ENCODE assay signal across 10 cellular contexts in genomic region chr11:72142086-72142485, GRCh38. TPM values are rescaled to one million over a fixed set of nuclear protein-coding genes. Genes with fewer than 3 reads are reported as not detected.
A peak's percentile ranks its signal among the peaks of the same experiment; 100 is the strongest.
DNase-seq lines count a peak whose midpoint lies in the region; ATAC-seq and TF ChIP-seq lines count a peak whose summit lies in the region.
"Not testable (repeated sequence)": the region's sequence is repeated elsewhere in the genome, so short reads cannot be mapped to it uniquely, and the experiment has no call there.
"Had no signal": no experiment of that assay in that cellular context is flagged by ENCODE, and none has a peak within 500 bp of the region (broad histone marks: within the 10 kb centered on the region; RNA-seq: fewer than 3 reads in every experiment).

No MANE protein-coding gene starts in this region.

- CTCF ChIA-PET in Caco-2 (lab: Charles Lee); IMR-90 (lab: Yijun Ruan, JAX): not testable (repeated sequence)

- not testable (repeated sequence) for H2AK9ac ChIP-seq in IMR-90 (replicated peaks; ENCODE audit: low read depth, low read length, poor library complexity)

- dilution Hi-C loops in IMR-90 (cut with HindIII; ENCODE audit: low sequenced_read_pairs, unreplicated experiment) = not testable (repeated sequence)

- peak overlapping the region; percentile 57 for H4K91ac ChIP-seq in IMR-90 (ENCODE audit: insufficient read depth, low read depth, low read length)

- H3K9ac ChIP-seq in IMR-90 (ENCODE audit: low read depth, low read length) = not testable (repeated sequence)

- H3K14ac ChIP-seq in IMR-90 (replicated peaks; ENCODE audit: low read depth, low read length) = peak overlapping the region; percentile 81

- POLR2A ChIA-PET in Caco-2 (lab: Charles Lee) = not testable (repeated sequence)
- POLR2A ChIA-PET in IMR-90 (lab: Charles Lee; ENCODE audit: unreplicated experiment) = interaction anchor here (1.0 kb wide), 1 partner anchor 43 kb away, joined by 3 read pairs; no protein-coding TSS in a partner anchor

- H2AFZ ChIP-seq in IMR-90 (replicated peaks; ENCODE audit: low read length, poor library complexity) = peak overlapping the region; percentile 72

- TF ChIP-seq CTCF in Caco-2 (IDR thresholded peaks at IDR 0.05; ENCODE audit: insufficient read depth in 1 of 2, low read depth in 1 of 2, low read length in 1 of 2, severe bottlenecking in 1 of 2, unreplicated experiment in 1 of 2); IMR-90 (conservative IDR thresholded peaks at IDR 0.05; ENCODE audit: low read depth, low read length): not testable (repeated sequence)

- peak overlapping the region; percentile 94 for H2BK20ac ChIP-seq in IMR-90 (ENCODE audit: low read depth, low read length)

- H3K4ac ChIP-seq in IMR-90 (ENCODE audit: low read depth, low read length) = peak overlapping the region; percentile 78

- BruUV-seq in Caco-2 (replicated peaks; lab: Mats Ljungman, UMichigan); IMR-90 (replicated peaks; lab: Mats Ljungman, UMichigan): not testable (repeated sequence)

- not testable (repeated sequence) for H3K79me1 ChIP-seq in IMR-90 (ENCODE audit: low read depth in 1 of 2, low read length in 2 of 2)

- DNase-seq in Caco-2 (peak; percentile 36 to 73), IMR-90 (peak; percentile 18), astrocyte of the hippocampus (ENCODE audit: low read depth, low spot score) (peak; percentile 49), renal cortical epithelial cell (ENCODE audit: low read depth) (peak; percentile 64)
- DNase-seq in left ventricle myocardium superior = not testable (repeated sequence)

- TF ChIP-seq RAD21 in IMR-90 (IDR thresholded peaks at IDR 0.05; ENCODE audit: low read length) = not testable (repeated sequence)

- intact Hi-C loops in Caco-2 (cut with micrococcal nuclease; ENCODE audit: unreplicated experiment) = not testable (repeated sequence)
- intact Hi-C loops in IMR-90 (cut with micrococcal nuclease) = loop anchor here (1.0 kb wide), 1 partner anchor 39 kb away; no protein-coding TSS in a partner anchor
- intact Hi-C loops in left ventricle myocardium superior (cut with micrococcal nuclease) = loop anchor here (5.0 kb wide), 1 partner anchor 120 kb away; no protein-coding TSS in a partner anchor

- H3K23ac ChIP-seq in IMR-90 (ENCODE audit: low read depth, low read length) = peak overlapping the region; percentile 79; the same call in 1 of the 2 replicates

- H3K4me3 Mint-ChIP-seq in Caco-2 (ENCODE audit: unreplicated experiment) = not testable (repeated sequence)

- H3K36me3 ChIP-seq in Caco-2 (ENCODE audit: control insufficient read depth, insufficient read depth, low read length); IMR-90 (ENCODE audit: control insufficient read depth, insufficient read depth, low read length): not testable (repeated sequence)

- ATAC-seq in IMR-90 (ENCODE audit: low read depth) = peak; percentile 6
- peak; percentile 18; the same call in 2 of the 3 replicates for ATAC-seq in SK-N-SH treated with all-trans-retinoic acid at 6 μM for 48 hours
- peak; percentile 51 for ATAC-seq in esophagus mucosa
- ATAC-seq in left ventricle myocardium superior = peak; percentile 46

- peak overlapping the region; percentile 66; the same call in 1 of the 2 replicates for H4K5ac ChIP-seq in IMR-90 (ENCODE audit: low read depth, low read length)

- H3K27ac ChIP-seq in IMR-90 (ENCODE audit: insufficient read depth, low read length) = not testable (repeated sequence)

- H3K18ac ChIP-seq in IMR-90 (ENCODE audit: low read depth, low read length) = peak overlapping the region; percentile 71; the same call in 1 of the 2 replicates

- H3K27me3 ChIP-seq in Caco-2 (replicated peaks; ENCODE audit: control insufficient read depth, insufficient read depth, low read length); IMR-90 (ENCODE audit: control insufficient read depth, insufficient read depth, low read length): not testable (repeated sequence)

- H3K4me2 ChIP-seq in IMR-90 (ENCODE audit: low read depth, low read length) = not testable (repeated sequence)

- H2BK15ac ChIP-seq in IMR-90 (ENCODE audit: low read depth, low read length) = not testable (repeated sequence)

- H4K8ac ChIP-seq in IMR-90 (ENCODE audit: low read depth in 2 of 2, low read length in 2 of 2) = peak overlapping the region; percentile 69 to 87; a peak in 3 of 4 replicates

- H2BK5ac ChIP-seq in IMR-90 (ENCODE audit: low read depth, low read length, poor library complexity, severe bottlenecking) = peak overlapping the region; percentile 97

- peaks cover 22% of the 10 kb centered on the region for H3K4me1 Mint-ChIP-seq in Caco-2 (ENCODE audit: low read depth, unreplicated experiment)

- peak overlapping the region; percentile 73 for H2AK5ac ChIP-seq in IMR-90 (ENCODE audit: low read depth, low read length)

- H3K4me1 ChIP-seq in Caco-2 = not testable (repeated sequence)
- H3K4me1 ChIP-seq in IMR-90 (ENCODE audit: control insufficient read depth, insufficient read depth, low read length) = peaks cover 11% of the 10 kb centered on the region; the same call in 1 of the 2 replicates

- peak overlapping the region; percentile 93 for H2BK120ac ChIP-seq in IMR-90 (ENCODE audit: low read depth, low read length)

- TF ChIP-seq POLR2A in IMR-90 (IDR thresholded peaks at IDR 0.05; ENCODE audit: low read depth, low read length) = not testable (repeated sequence)

- H3K4me3 ChIP-seq in Caco-2 (ENCODE audit: low read depth, low read length); IMR-90 (ENCODE audit: insufficient read depth, low read depth, low read length): not testable (repeated sequence)

- not testable (repeated sequence) for H3K56ac ChIP-seq in IMR-90 (ENCODE audit: extremely low read depth, insufficient read depth, low read length)

- in situ Hi-C loops in IMR-90 (cut with MboI; ENCODE audit: low sequenced_read_pairs) = not testable (repeated sequence)

- not testable (repeated sequence) for H3K9me3 Mint-ChIP-seq in Caco-2 (ENCODE audit: unreplicated experiment)

- not testable (repeated sequence) for H3K9me3 ChIP-seq in Caco-2; IMR-90 (ENCODE audit: control insufficient read depth, insufficient read depth, low read length)

- no CpG with 5 or more reads among the region's 1 CpG for WGBS in IMR-90 (ENCODE audit: extremely low coverage in 2 of 2, insufficient read length in 1 of 2), 2 experiments

- not testable (repeated sequence) for H3K27ac Mint-ChIP-seq in Caco-2 (ENCODE audit: unreplicated experiment)

- H3K27me3 Mint-ChIP-seq in Caco-2 (ENCODE audit: insufficient read depth, unreplicated experiment) = not testable (repeated sequence)

- H4K20me1 ChIP-seq in IMR-90 (ENCODE audit: insufficient read depth, low read length) = not testable (repeated sequence)

- H3K9me1 ChIP-seq in IMR-90 (ENCODE audit: insufficient read depth, low read length) = not testable (repeated sequence)

- not testable (repeated sequence) for H3K36me3 Mint-ChIP-seq in Caco-2 (ENCODE audit: insufficient read depth, unreplicated experiment)

RNA-seq across cellular contexts. Expression of gene FOLR3, which starts 6.6 kb away (rescaled TPM):
- total RNA-seq in Caco-2 (2022) = not detected in 2 replicates
- total RNA-seq in IMR-90 (2012; rRNA removed) = 0.36 TPM in 1 of 2 replicates, not detected in the other
- 0.27 and 0.29 TPM in 2 replicates for polyA plus RNA-seq in IMR-90 (2012; rRNA removed)
- polyA plus RNA-seq in IMR-90 (2012; cell fraction: cytosol; rRNA removed) = 0.54 and 0.55 TPM in 2 replicates
- polyA plus RNA-seq in IMR-90 (2012; cell fraction: nucleus; rRNA removed; ENCODE audit: low replicate concordance) = 0.16 and 0.76 TPM in 2 replicates
- total RNA-seq in esophagus mucosa = not detected
- 1.2 TPM for total RNA-seq in left ventricle myocardium superior
- 1.9 and 7.6 TPM in 2 replicates for total RNA-seq in renal cortical epithelial cell
- total RNA-seq: H4, PC-9 had no signal
- polyA plus RNA-seq: A549 had no signal

RNA-seq across cellular contexts. Expression of gene ANAPC15, which starts 29.6 kb away (rescaled TPM):
- total RNA-seq in Caco-2 (2022) (98.6 and 105 TPM in 2 replicates), IMR-90 (2012; rRNA removed) (66.3 and 108 TPM in 2 replicates), esophagus mucosa (46.0 TPM), left ventricle myocardium superior (51.7 TPM), renal cortical epithelial cell (17.2 and 21.5 TPM in 2 replicates)
- 78.7 and 84.2 TPM in 2 replicates for polyA plus RNA-seq in IMR-90 (2012; rRNA removed)
- polyA plus RNA-seq in IMR-90 (2012; cell fraction: cytosol; rRNA removed) = 46.5 and 88.3 TPM in 2 replicates
- 15.0 and 38.6 TPM in 2 replicates for polyA plus RNA-seq in IMR-90 (2012; cell fraction: nucleus; rRNA removed; ENCODE audit: low replicate concordance)

RNA-seq across cellular contexts. Expression of gene TOMT, which starts 36.4 kb away (rescaled TPM):
- not detected in 2 replicates for total RNA-seq in Caco-2 (2022)
- not detected in 2 replicates for total RNA-seq in IMR-90 (2012; rRNA removed)
- polyA plus RNA-seq in IMR-90 (2012; rRNA removed) = not detected in 2 replicates
- polyA plus RNA-seq in IMR-90 (2012; cell fraction: cytosol; rRNA removed) = 0.05 TPM in 1 of 2 replicates, not detected in the other
- polyA plus RNA-seq in IMR-90 (2012; cell fraction: nucleus; rRNA removed; ENCODE audit: low replicate concordance) = 0.39 and 0.64 TPM in 2 replicates
- total RNA-seq in esophagus mucosa = not detected
- total RNA-seq in left ventricle myocardium superior = not detected
- total RNA-seq in renal cortical epithelial cell = not detected in 2 replicates
- total RNA-seq: H4, PC-9 had no signal
- polyA plus RNA-seq: A549 had no signal

RNA-seq across cellular contexts. Expression of gene LAMTOR1, which starts 39.0 kb away (rescaled TPM):
- total RNA-seq in Caco-2 (2022) (158 and 170 TPM in 2 replicates), IMR-90 (2012; rRNA removed) (118 and 137 TPM in 2 replicates), esophagus mucosa (81.0 TPM), left ventricle myocardium superior (75.6 TPM), renal cortical epithelial cell (77.4 and 82.0 TPM in 2 replicates)
- 126 and 131 TPM in 2 replicates for polyA plus RNA-seq in IMR-90 (2012; rRNA removed)
- 138 and 178 TPM in 2 replicates for polyA plus RNA-seq in IMR-90 (2012; cell fraction: cytosol; rRNA removed)
- 55.2 and 81.9 TPM in 2 replicates for polyA plus RNA-seq in IMR-90 (2012; cell fraction: nucleus; rRNA removed; ENCODE audit: low replicate concordance)

RNA-seq across cellular contexts. Expression of gene FOLR1, which starts 49.9 kb away (rescaled TPM):
- total RNA-seq in Caco-2 (2022) = 65.9 and 93.4 TPM in 2 replicates
- not detected in 2 replicates for total RNA-seq in IMR-90 (2012; rRNA removed)
- 0.24 and 0.29 TPM in 2 replicates for polyA plus RNA-seq in IMR-90 (2012; rRNA removed)
- polyA plus RNA-seq in IMR-90 (2012; cell fraction: cytosol; rRNA removed) = 0.25 TPM in 1 of 2 replicates, not detected in the other
- polyA plus RNA-seq in IMR-90 (2012; cell fraction: nucleus; rRNA removed; ENCODE audit: low replicate concordance) = 0.08 TPM in 1 of 2 replicates, not detected in the other
- total RNA-seq in esophagus mucosa = 0.96 TPM
- total RNA-seq in left ventricle myocardium superior = 0.50 TPM
- 23.3 and 108 TPM in 2 replicates for total RNA-seq in renal cortical epithelial cell
